In the genomic region with DNA sequence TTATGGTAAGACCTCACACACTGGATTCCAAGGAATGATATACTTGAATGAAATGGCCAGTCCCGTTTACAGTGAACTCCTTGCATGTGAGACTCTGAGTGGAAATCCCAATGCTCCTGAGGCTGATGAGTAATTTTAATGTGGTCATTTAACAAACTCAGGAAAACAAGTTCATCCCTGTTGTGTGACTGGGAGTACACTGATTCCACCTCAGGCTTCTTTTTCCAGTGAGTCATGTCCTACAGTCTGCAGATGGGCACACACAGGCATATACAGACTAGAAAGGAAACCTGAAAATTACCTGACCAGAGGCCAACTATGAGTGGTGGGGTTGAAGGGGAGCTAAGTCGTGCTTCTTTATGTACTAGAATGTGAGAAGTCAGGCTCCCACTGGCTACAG, we compare ENCODE assay signal across 10 cellular contexts. TPM values are rescaled to one million over a fixed set of nuclear protein-coding genes. Genes with fewer than 3 reads are reported as not detected.
DNase-seq lines count a peak whose midpoint lies in the region; ATAC-seq and TF ChIP-seq lines count a peak whose summit lies in the region.
"Had no signal": no experiment of that assay in that cellular context is flagged by ENCODE, and none has a peak within 500 bp of the region (broad histone marks: within the 10 kb centered on the region; RNA-seq: fewer than 3 reads in every experiment).

No MANE protein-coding gene starts in this region.

- 15 to 17% methylated on average over 2 of the region's 2 CpGs for WGBS in GM23248 (ENCODE audit: low coverage in 1 of 2, low lambda C conversion rate in 2 of 2, missing lambda C conversion rate in 2 of 2), 2 experiments
- 30 to 85% (median 68%) methylated on average over 2 of the region's 2 CpGs for WGBS in spleen, 5 donors

- in situ Hi-C loops in GM23248 (cut with MboI) = no loop called here

- H3K4me1 ChIP-seq in GM23248 (ENCODE audit: insufficient read depth) (peaks cover 58% of the 10 kb centered on the region), spleen (peaks cover 36 to 100% (median 84%) of the 10 kb centered on the region in 6 donors)

- no peaks in the 10 kb centered on the region for H3K9me2 ChIP-seq in GM23248 (ENCODE audit: insufficient read depth)

- peak; percentile 95 for DNase-seq in GM23248
- no peak for DNase-seq in activated T-helper 2 cell treated with anti-CD3 and anti-CD28 coated beads, Interferon-gamma antibody, Interleukin-2, Interleukin-4, amounts not matched to agents 10 μg/mL and 5 μg/mL and 100 μg/mL, durations not matched to agents 14 hours and 24 hours and 36 hours (ENCODE audit: low spot score)
- peak; percentile 85 for DNase-seq in glomerular visceral epithelial cell (ENCODE audit: extremely low spot score)
- no peak for DNase-seq in spleen
- DNase-seq in activated naive CD4-positive, alpha-beta T cell treated with anti-CD3 and anti-CD28 coated beads, Interleukin-2, amount 10 ng/mL, durations not matched to agents 7 days and 5 days = no peak
- no peak for DNase-seq in iPS-NIHi7 (ENCODE audit: extremely low spot score)
- DNase-seq in SIG-M5 (lab: John Stamatoyannopoulos, UW) = no peak
- DNase-seq: NCI-H2029 treated with DMSO at 0.1 percent for 48 hours had no signal

- H3K79me2 ChIP-seq in GM23248 (ENCODE audit: insufficient read depth) = peaks cover 22% of the 10 kb centered on the region; the same call in 1 of the 2 replicates

- 0 out of 2 replicates have a peak, but pooled peaks cover 4% of the 10 kb centered on the region for H4K20me1 ChIP-seq in GM23248 (ENCODE audit: insufficient read depth)

- TF ChIP-seq CTCF in spleen (IDR thresholded peaks at IDR 0.05 in 8 of 11, conservative IDR thresholded peaks at IDR 0.05 in 3 of 11) = no peak

- H3K36me3 Mint-ChIP-seq in activated T-helper 2 cell treated with anti-CD3 and anti-CD28 coated beads, Interferon-gamma antibody, Interleukin-2, Interleukin-4, amounts not matched to agents 10 μg/mL and 5 μg/mL and 100 μg/mL, durations not matched to agents 14 hours and 24 hours and 36 hours (ENCODE audit: low read depth) = peaks cover 69% of the 10 kb centered on the region
- H3K36me3 Mint-ChIP-seq in activated naive CD4-positive, alpha-beta T cell treated with anti-CD3 and anti-CD28 coated beads, Interleukin-2, amount 10 ng/mL, durations not matched to agents 7 days and 5 days = peaks cover 67% of the 10 kb centered on the region

- H3K27ac Mint-ChIP-seq in activated T-helper 2 cell treated with anti-CD3 and anti-CD28 coated beads, Interferon-gamma antibody, Interleukin-2, Interleukin-4, amounts not matched to agents 10 μg/mL and 5 μg/mL and 100 μg/mL, durations not matched to agents 14 hours and 24 hours and 36 hours = peak overlapping the region; percentile 34
- H3K27ac Mint-ChIP-seq in activated naive CD4-positive, alpha-beta T cell treated with anti-CD3 and anti-CD28 coated beads, Interleukin-2, amount 10 ng/mL, durations not matched to agents 7 days and 5 days = no peak overlapping the region

- H3K4me3 Mint-ChIP-seq in activated T-helper 2 cell treated with anti-CD3 and anti-CD28 coated beads, Interferon-gamma antibody, Interleukin-2, Interleukin-4, amounts not matched to agents 10 μg/mL and 5 μg/mL and 100 μg/mL, durations not matched to agents 14 hours and 24 hours and 36 hours (ENCODE audit: low read depth) = no peak overlapping the region
- no peak overlapping the region for H3K4me3 Mint-ChIP-seq in activated naive CD4-positive, alpha-beta T cell treated with anti-CD3 and anti-CD28 coated beads, Interleukin-2, amount 10 ng/mL, durations not matched to agents 7 days and 5 days
- H3K4me3 Mint-ChIP-seq: central memory CD8-positive, alpha-beta T cell had no signal

- H3K36me3 ChIP-seq in GM23248 (ENCODE audit: low read depth) = no peaks in the 10 kb centered on the region
- peaks cover 0 to 12% (median 0%) of the 10 kb centered on the region in 6 donors for H3K36me3 ChIP-seq in spleen

- H3K9me3 ChIP-seq in GM23248 (ENCODE audit: low read depth) (no peaks in the 10 kb centered on the region), spleen (no peaks in the 10 kb centered on the region)

- intact Hi-C loops in activated T-helper 2 cell treated with anti-CD3 and anti-CD28 coated beads, Interferon-gamma antibody, Interleukin-2, Interleukin-4, amounts not matched to agents 10 μg/mL and 5 μg/mL and 100 μg/mL, durations not matched to agents 14 hours and 24 hours and 36 hours (cut with micrococcal nuclease) = no loop called here
- intact Hi-C loops in spleen (cut with DNase I; ENCODE audit: low total_unique reads) = no loop called here

- CTCF ChIA-PET in activated naive CD4-positive, alpha-beta T cell treated with anti-CD3 and anti-CD28 coated beads, Interleukin-2, amount 10 ng/mL, durations not matched to agents 7 days and 5 days (lab: Charles Lee) = no interaction called here

- ATAC-seq in GM21825 (IDR thresholded peaks at IDR 0.05; ENCODE audit: unreplicated experiment) = no peak

- TF ChIP-seq POLR2A in spleen (IDR thresholded peaks at IDR 0.05) = no peak

- H3K27ac ChIP-seq in GM23248 (peak overlapping the region; percentile 90), spleen (peak overlapping the region in 5 of 8 donors; percentile 51 to 99 (median 98))

- H3F3A ChIP-seq in GM23248 (ENCODE audit: insufficient read depth) = peaks cover 64% of the 10 kb centered on the region

- H3K9me3 Mint-ChIP-seq in activated T-helper 2 cell treated with anti-CD3 and anti-CD28 coated beads, Interferon-gamma antibody, Interleukin-2, Interleukin-4, amounts not matched to agents 10 μg/mL and 5 μg/mL and 100 μg/mL, durations not matched to agents 14 hours and 24 hours and 36 hours = no peaks in the 10 kb centered on the region
- no peaks in the 10 kb centered on the region for H3K9me3 Mint-ChIP-seq in activated naive CD4-positive, alpha-beta T cell treated with anti-CD3 and anti-CD28 coated beads, Interleukin-2, amount 10 ng/mL, durations not matched to agents 7 days and 5 days
- H3K9me3 Mint-ChIP-seq: central memory CD8-positive, alpha-beta T cell had no signal

- H3K4me1 Mint-ChIP-seq in activated T-helper 2 cell treated with anti-CD3 and anti-CD28 coated beads, Interferon-gamma antibody, Interleukin-2, Interleukin-4, amounts not matched to agents 10 μg/mL and 5 μg/mL and 100 μg/mL, durations not matched to agents 14 hours and 24 hours and 36 hours (ENCODE audit: low read depth) = peaks cover 83% of the 10 kb centered on the region
- H3K4me1 Mint-ChIP-seq in activated naive CD4-positive, alpha-beta T cell treated with anti-CD3 and anti-CD28 coated beads, Interleukin-2, amount 10 ng/mL, durations not matched to agents 7 days and 5 days = peaks cover 75% of the 10 kb centered on the region

- peak overlapping the region; percentile 19; the same call in 1 of the 2 replicates for H3K4me3 ChIP-seq in GM23248
- no peak overlapping the region for H3K4me3 ChIP-seq in spleen

- no peak overlapping the region for H2AFZ ChIP-seq in GM23248

- H3K27me3 Mint-ChIP-seq in activated T-helper 2 cell treated with anti-CD3 and anti-CD28 coated beads, Interferon-gamma antibody, Interleukin-2, Interleukin-4, amounts not matched to agents 10 μg/mL and 5 μg/mL and 100 μg/mL, durations not matched to agents 14 hours and 24 hours and 36 hours (ENCODE audit: low read depth) = no peaks in the 10 kb centered on the region
- H3K27me3 Mint-ChIP-seq in activated naive CD4-positive, alpha-beta T cell treated with anti-CD3 and anti-CD28 coated beads, Interleukin-2, amount 10 ng/mL, durations not matched to agents 7 days and 5 days = no peaks in the 10 kb centered on the region
- H3K27me3 Mint-ChIP-seq: central memory CD8-positive, alpha-beta T cell had no signal

- H3K27me3 ChIP-seq in GM23248 (replicated peaks; ENCODE audit: insufficient read depth) (no peaks in the 10 kb centered on the region), spleen (replicated peaks in 1 of 7) (no peaks in the 10 kb centered on the region)

- peak overlapping the region; percentile 75 for H3K4me2 ChIP-seq in GM23248 (ENCODE audit: unreplicated experiment)

- peak overlapping the region; percentile 55 for H3K9ac ChIP-seq in GM23248

RNA-seq across cellular contexts. Expression of a gene that starts 5.8 kb away (rescaled TPM):
- total RNA-seq in GM23248 (2014; rRNA removed; shearing (Covaris generic)) = 19.7 and 22.0 TPM in 2 replicates
- polyA plus RNA-seq in GM23248 (2016; fragmentation: Nextera tagmentation; extraction: Ambion mirVana) = 21.9 and 22.2 TPM in 2 replicates
- 111 and 115 TPM in 2 replicates for total RNA-seq in activated T-helper 2 cell treated with anti-CD3 and anti-CD28 coated beads, Interferon-gamma antibody, Interleukin-2, Interleukin-4, amounts not matched to agents 10 μg/mL and 5 μg/mL and 100 μg/mL, durations not matched to agents 14 hours and 24 hours and 36 hours
- 10 to 100 TPM; 52.2 to 79.6 (median 62.2) TPM for total RNA-seq in spleen
- polyA plus RNA-seq in spleen = 10 to 100 TPM; 21.5 to 39.7 (median 29.1) TPM

RNA-seq across cellular contexts. Expression of a gene that starts 53.4 kb away (rescaled TPM):
- total RNA-seq in GM23248 (2014; rRNA removed; shearing (Covaris generic)) = 68.4 and 79.4 TPM in 2 replicates
- 46.3 and 47.6 TPM in 2 replicates for polyA plus RNA-seq in GM23248 (2016; fragmentation: Nextera tagmentation; extraction: Ambion mirVana)
- total RNA-seq in activated T-helper 2 cell treated with anti-CD3 and anti-CD28 coated beads, Interferon-gamma antibody, Interleukin-2, Interleukin-4, amounts not matched to agents 10 μg/mL and 5 μg/mL and 100 μg/mL, durations not matched to agents 14 hours and 24 hours and 36 hours = 49.7 and 50.2 TPM in 2 replicates
- total RNA-seq in spleen = 10 to 100 TPM; 43.1 to 67.3 (median 50.7) TPM
- polyA plus RNA-seq in spleen = 10 to 100 TPM; 18.6 to 30.5 (median 20.8) TPM

Comparison
In these comparisons a context has a peak if more than half of its experiments do, and no peak if none do; other contexts are left out.
1. DNase-seq: peak in GM23248 (single experiment) and glomerular visceral epithelial cell (single experiment); none in activated T-helper 2 cell treated with anti-CD3 and anti-CD28 coated beads, Interferon-gamma antibody, Interleukin-2, Interleukin-4, amounts not matched to agents 10 μg/mL and 5 μg/mL and 100 μg/mL, durations not matched to agents 14 hours and 24 hours and 36 hours (single experiment), spleen (single experiment), activated naive CD4-positive, alpha-beta T cell treated with anti-CD3 and anti-CD28 coated beads, Interleukin-2, amount 10 ng/mL, durations not matched to agents 7 days and 5 days (single experiment), iPS-NIHi7 (single experiment) and SIG-M5 (single experiment).